Comparison of ENCODE assay signal across 8 cellular contexts in genomic region chr6:152897807-152898399, GRCh38.
A peak's percentile ranks its signal among the peaks of the same experiment; 100 is the strongest.
DNase-seq lines count a peak whose midpoint lies in the region; ATAC-seq, FAIRE-seq and TF ChIP-seq lines count a peak whose summit lies in the region.

No MANE protein-coding gene starts in this region.

- no peak overlapping the region for H3K4me3 Mint-ChIP-seq in activated CD4-positive, alpha-beta T cell treated with anti-CD3 and anti-CD28 coated beads, Interleukin-2, amount 10 ng/mL, durations not matched to agents 24 days and 14 days

- no peak overlapping the region for H3K27ac Mint-ChIP-seq in activated CD4-positive, alpha-beta T cell treated with anti-CD3 and anti-CD28 coated beads, Interleukin-2, amount 10 ng/mL, durations not matched to agents 24 days and 14 days

- intact Hi-C loops in activated CD4-positive, alpha-beta T cell treated with anti-CD3 and anti-CD28 coated beads, Interleukin-2, amount 10 ng/mL, durations not matched to agents 24 days and 14 days (cut with micrococcal nuclease): loop anchor here (2.0 kb wide), 1 partner anchor 33 kb away; no protein-coding TSS in a partner anchor
- intact Hi-C loops in lower lobe of right lung (cut with DNase I): no loop called here

- no peaks in the 10 kb centered on the region for H3K4me1 ChIP-seq in lower lobe of right lung

- peaks cover 21% of the 10 kb centered on the region for H3K27me3 Mint-ChIP-seq in activated CD4-positive, alpha-beta T cell treated with anti-CD3 and anti-CD28 coated beads, Interleukin-2, amount 10 ng/mL, durations not matched to agents 24 days and 14 days

- no peak overlapping the region for H3K27ac ChIP-seq in lower lobe of right lung

- peaks cover 3% of the 10 kb centered on the region for H3K4me1 Mint-ChIP-seq in activated CD4-positive, alpha-beta T cell treated with anti-CD3 and anti-CD28 coated beads, Interleukin-2, amount 10 ng/mL, durations not matched to agents 24 days and 14 days

- no peaks in the 10 kb centered on the region for H3K36me3 ChIP-seq in lower lobe of right lung

- H3K27me3 ChIP-seq in lower lobe of right lung (ENCODE audit: low read depth): no peaks in the 10 kb centered on the region

- H3K36me3 Mint-ChIP-seq in activated CD4-positive, alpha-beta T cell treated with anti-CD3 and anti-CD28 coated beads, Interleukin-2, amount 10 ng/mL, durations not matched to agents 24 days and 14 days (ENCODE audit: low read depth): no peaks in the 10 kb centered on the region

- H3K9me3 ChIP-seq in lower lobe of right lung: no peaks in the 10 kb centered on the region

- DNase-seq in AG08395 (ENCODE audit: low spot score) (peak; percentile 76), GM18507 (ENCODE audit: extremely low spot score, insufficient read length, low read depth) (peak; percentile 17), NCI-H1694 treated with DMSO at 0.1 percent for 48 hours (lab: John Stamatoyannopoulos, UW) (peak; percentile 32), dedifferentiated amniotic fluid mesenchymal stem cell (ENCODE audit: extremely low spot score) (peak; percentile 44), lower lobe of right lung (peak; percentile 60)
- peak; percentile 91 for DNase-seq in activated CD4-positive, alpha-beta T cell treated with anti-CD3 and anti-CD28 coated beads, Interleukin-2, amount 10 ng/mL, durations not matched to agents 24 days and 14 days
- DNase-seq in stimulated activated CD8-positive, alpha-beta memory T cell treated with anti-CD3 and anti-CD28 coated beads, Interleukin-15, amount 100 ng/mL, for 1 hour (ENCODE audit: low read depth): peak; percentile 33

- H3K4me3 ChIP-seq in lower lobe of right lung: no peak overlapping the region

- peak; percentile 99 for ATAC-seq in HG02885 (IDR thresholded peaks at IDR 0.05; ENCODE audit: poor library complexity, unreplicated experiment)
- ATAC-seq in lower lobe of right lung: peak; percentile 87 to 88

- H3K9me3 Mint-ChIP-seq in activated CD4-positive, alpha-beta T cell treated with anti-CD3 and anti-CD28 coated beads, Interleukin-2, amount 10 ng/mL, durations not matched to agents 24 days and 14 days: no peaks in the 10 kb centered on the region

- peak; percentile 84 for FAIRE-seq in GM18507 (lab: Jason Lieb, UNC)

- TF ChIP-seq CTCF in lower lobe of right lung (IDR thresholded peaks at IDR 0.05): peak; percentile 83

Comparison
In these comparisons a context has a peak if more than half of its experiments do, and no peak if none do; other contexts are left out.
1. DNase-seq: peak in every context shown above with its lines; median percentile 91 in activated CD4-positive, alpha-beta T cell treated with anti-CD3 and anti-CD28 coated beads, Interleukin-2, amount 10 ng/mL, durations not matched to agents 24 days and 14 days; 76 in AG08395; 60 in lower lobe of right lung; 44 in dedifferentiated amniotic fluid mesenchymal stem cell; 33 in stimulated activated CD8-positive, alpha-beta memory T cell treated with anti-CD3 and anti-CD28 coated beads, Interleukin-15, amount 100 ng/mL, for 1 hour; 32 in NCI-H1694 treated with DMSO at 0.1 percent for 48 hours; 17 in GM18507.